Comparison of ENCODE assay signal across 18 cellular contexts in the genomic region with DNA sequence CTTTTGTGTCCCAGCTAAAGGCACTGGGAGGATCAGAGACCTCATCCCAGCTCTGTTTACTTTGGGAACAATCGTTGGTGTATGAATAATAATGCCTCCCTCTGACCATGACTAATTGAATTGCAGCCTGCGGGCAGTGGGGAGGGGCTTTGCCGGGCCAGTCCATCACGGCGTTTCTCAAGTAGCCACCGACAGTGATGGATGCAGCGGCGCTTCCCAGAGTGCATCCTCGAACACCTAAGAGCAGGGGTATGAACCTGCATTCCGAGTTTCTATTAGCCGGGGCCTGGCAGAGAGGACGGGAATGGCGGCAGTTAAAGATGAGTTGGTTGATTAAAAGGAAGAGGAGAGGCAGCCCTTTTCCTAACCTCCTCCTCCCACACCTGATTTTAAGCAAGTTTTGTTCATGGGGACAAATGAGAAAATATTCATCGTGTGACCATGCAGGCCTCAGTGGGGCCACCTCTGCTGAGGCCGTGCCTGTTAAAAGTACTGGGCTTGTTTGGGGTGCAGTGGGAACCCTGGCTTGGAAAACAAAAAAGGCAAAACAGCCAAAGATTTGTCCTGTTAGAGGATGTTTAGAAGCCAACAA.
DNase-seq lines count a peak whose midpoint lies in the region; ATAC-seq and TF ChIP-seq lines count a peak whose summit lies in the region.
"Had no signal": no experiment of that assay in that cellular context is flagged by ENCODE, and none has a peak within 500 bp of the region (broad histone marks: within the 10 kb centered on the region; RNA-seq: fewer than 3 reads in every experiment).

No MANE protein-coding gene starts in this region.

- peaks cover 50% of the 10 kb centered on the region for H3K27me3 ChIP-seq in smooth muscle cell (ENCODE audit: low read depth)

- DNase-seq in DMS53 (lab: John Stamatoyannopoulos, UW) (peak; percentile 39), DMS53 treated with DMSO at 0.1 percent for 48 hours (lab: John Stamatoyannopoulos, UW; ENCODE audit: unreplicated experiment) (no peak), NCI-H774 (lab: John Stamatoyannopoulos, UW) (peak; percentile 13), iPS DF 4.7 (ENCODE audit: extremely low read depth, low spot score) (peak; percentile 36), smooth muscle cell (lab: John Stamatoyannopoulos, UW; ENCODE audit: unreplicated experiment) (no peak), caudate nucleus (lab: John Stamatoyannopoulos, UW) (no peak)
- no peak for DNase-seq in activated naive CD8-positive, alpha-beta T cell treated with anti-CD3 and anti-CD28 coated beads, Interleukin-2, amount 50 U/mL, for 24 hours
- DNase-seq: activated T-cell treated with anti-CD3 and anti-CD28 coated beads, Interleukin-2, amount 50 U/mL, for 72 hours; Calu3; effector CD8-positive, alpha-beta T cell; MV-4-11; spleen; SW 1271 had no signal

- H3K9ac ChIP-seq in smooth muscle cell (ENCODE audit: low read depth): no peak overlapping the region

- ATAC-seq in activated naive CD8-positive, alpha-beta T cell treated with anti-CD3 and anti-CD28 coated beads, Interleukin-2, amount 50 U/mL, for 24 hours: no peak
- no peak for ATAC-seq in HG02840 (IDR thresholded peaks at IDR 0.05; ENCODE audit: low FRiP score, unreplicated experiment)
- ATAC-seq: activated T-cell treated with anti-CD3 and anti-CD28 coated beads, Interleukin-2, amount 50 U/mL, for 72 hours; gastroesophageal sphincter; natural killer cell treated with Interleukin-12 subunit alpha and Interleukin-12 subunit beta and Interleukin-15 and Interleukin-18, amount 100 ng/mL, for 72 hours had no signal

- no peak overlapping the region for H3K4me3 ChIP-seq in smooth muscle cell
- H3K4me3 ChIP-seq: gastroesophageal sphincter, spleen had no signal

- H3K4me2 ChIP-seq in smooth muscle cell: peak overlapping the region; percentile 1

- H3K36me3 Mint-ChIP-seq in activated naive CD8-positive, alpha-beta T cell treated with anti-CD3 and anti-CD28 coated beads, Interleukin-2, amount 50 U/mL, for 24 hours (ENCODE audit: low read depth): no peaks in the 10 kb centered on the region
- H3K36me3 Mint-ChIP-seq: natural killer cell treated with Interleukin-12 subunit alpha and Interleukin-12 subunit beta and Interleukin-15 and Interleukin-18, amount 100 ng/mL, for 72 hours had no signal

- no peaks in the 10 kb centered on the region for H3K4me1 Mint-ChIP-seq in activated naive CD8-positive, alpha-beta T cell treated with anti-CD3 and anti-CD28 coated beads, Interleukin-2, amount 50 U/mL, for 24 hours

- no peak overlapping the region for H3K27ac Mint-ChIP-seq in activated naive CD8-positive, alpha-beta T cell treated with anti-CD3 and anti-CD28 coated beads, Interleukin-2, amount 50 U/mL, for 24 hours
- H3K27ac Mint-ChIP-seq: activated T-cell treated with anti-CD3 and anti-CD28 coated beads, Interleukin-2, amount 50 U/mL, for 72 hours; natural killer cell treated with Interleukin-12 subunit alpha and Interleukin-12 subunit beta and Interleukin-15 and Interleukin-18, amount 100 ng/mL, for 72 hours had no signal

- H3K9me3 ChIP-seq in smooth muscle cell (replicated peaks; ENCODE audit: low read depth): no peaks in the 10 kb centered on the region

- 22% methylated on average over 15 of the region's 15 CpGs for WGBS in smooth muscle cell (ENCODE audit: low lambda C conversion rate)

- H3K27me3 Mint-ChIP-seq in activated naive CD8-positive, alpha-beta T cell treated with anti-CD3 and anti-CD28 coated beads, Interleukin-2, amount 50 U/mL, for 24 hours: peaks cover 2% of the 10 kb centered on the region

- no peaks in the 10 kb centered on the region for H4K20me1 ChIP-seq in smooth muscle cell (ENCODE audit: low read depth)

- no peaks in the 10 kb centered on the region for H3F3A ChIP-seq in smooth muscle cell (ENCODE audit: low read depth)

- TF ChIP-seq CTCF in smooth muscle cell (IDR thresholded peaks at IDR 0.05; ENCODE audit: borderline replicate concordance, insufficient read depth, poor library complexity, severe bottlenecking): no peak

- H3K36me3 ChIP-seq in smooth muscle cell (ENCODE audit: low read depth): no peaks in the 10 kb centered on the region
- H3K36me3 ChIP-seq: gastroesophageal sphincter, spleen had no signal

- H3K4me1 ChIP-seq in smooth muscle cell (ENCODE audit: low read depth): peaks cover 17% of the 10 kb centered on the region
- H3K4me1 ChIP-seq: gastroesophageal sphincter, spleen had no signal

- H3K9me3 Mint-ChIP-seq in activated naive CD8-positive, alpha-beta T cell treated with anti-CD3 and anti-CD28 coated beads, Interleukin-2, amount 50 U/mL, for 24 hours: peaks cover 3% of the 10 kb centered on the region
- H3K9me3 Mint-ChIP-seq: activated T-cell treated with anti-CD3 and anti-CD28 coated beads, Interleukin-2, amount 50 U/mL, for 72 hours had no signal

- H3K4me3 Mint-ChIP-seq in activated naive CD8-positive, alpha-beta T cell treated with anti-CD3 and anti-CD28 coated beads, Interleukin-2, amount 50 U/mL, for 24 hours: no peak overlapping the region
- H3K4me3 Mint-ChIP-seq: activated T-cell treated with anti-CD3 and anti-CD28 coated beads, Interleukin-2, amount 50 U/mL, for 72 hours; natural killer cell treated with Interleukin-12 subunit alpha and Interleukin-12 subunit beta and Interleukin-15 and Interleukin-18, amount 100 ng/mL, for 72 hours had no signal

- no peak overlapping the region for H2AFZ ChIP-seq in smooth muscle cell (ENCODE audit: low read depth)

- H3K79me2 ChIP-seq in smooth muscle cell (ENCODE audit: low read depth): no peaks in the 10 kb centered on the region

- H3K27ac ChIP-seq in smooth muscle cell (ENCODE audit: low read depth) (no peak overlapping the region), caudate nucleus (ENCODE audit: low read depth, low read length) (no peak overlapping the region)
- H3K27ac ChIP-seq: 22Rv1, gastroesophageal sphincter, HL-60, spleen had no signal

Comparison
In these comparisons a context has a peak if more than half of its experiments do, and no peak if none do; other contexts are left out.
1. DNase-seq: peak in DMS53 (single experiment), NCI-H774 (single experiment) and iPS DF 4.7 (single experiment); none in DMS53 treated with DMSO at 0.1 percent for 48 hours (single experiment), smooth muscle cell (single experiment), activated naive CD8-positive, alpha-beta T cell treated with anti-CD3 and anti-CD28 coated beads, Interleukin-2, amount 50 U/mL, for 24 hours (single experiment) and caudate nucleus (0 of 61).